Comparison of ENCODE assay signal across 27 cellular contexts in genomic region chr13:34959489-34959888, GRCh38.
"Had no signal": no experiment of that assay in that cellular context is flagged by ENCODE, and none has a peak within 500 bp of the region (broad histone marks: within the 10 kb centered on the region; RNA-seq: fewer than 3 reads in every experiment).

No MANE protein-coding gene starts in this region.

- ATAC-seq: activated CD8-positive, alpha-beta T cell treated with anti-CD3 and anti-CD28 coated beads for 36 hours; activated naive CD8-positive, alpha-beta T cell treated with anti-CD3 and anti-CD28 coated beads, Interleukin-2, amount 50 U/mL, for 24 hours; activated T-cell treated with anti-CD3 and anti-CD28 coated beads, Interleukin-2, amount 50 U/mL, for 4 hours had no signal

- H3K27me3 ChIP-seq: ascending aorta, breast epithelium had no signal

- H3K36me3 ChIP-seq: ascending aorta, breast epithelium had no signal

- H3K9me3 ChIP-seq: ascending aorta had no signal

- DNase-seq: activated B cell treated with CpG ODN at 0.5 μM for 24 hours; activated CD4-positive, alpha-beta memory T cell treated with anti-CD3 and anti-CD28 coated beads for 36 hours; activated CD4-positive, alpha-beta T cell treated with anti-CD3 and anti-CD28 coated beads for 4 hours; activated CD4-positive, alpha-beta T cell treated with anti-CD3 and anti-CD28 coated beads, Interleukin-2, amount 10 ng/mL, durations not matched to agents 24 days and 14 days; activated CD4-positive, alpha-beta T cell treated with anti-CD3 and anti-CD28 coated beads, Interleukin-2, amount 50 U/mL, for 1 hour; activated CD4-positive, alpha-beta T cell treated with anti-CD3 and anti-CD28 coated beads, Interleukin-2, amount 50 U/mL, for 4 hours; activated CD4-positive, CD25-positive, alpha-beta regulatory T cell treated with anti-CD3 and anti-CD28 coated beads, Interleukin-2, amount 50 U/mL, for 72 hours; activated CD8-positive, alpha-beta memory T cell treated with anti-CD3 and anti-CD28 coated beads, Interleukin-2, amount 50 U/mL, for 4 hours; activated CD8-positive, alpha-beta T cell treated with anti-CD3 and anti-CD28 coated beads for 36 hours; activated effector memory CD4-positive, alpha-beta T cell treated with Interleukin-2 at 50 U/mL for 16 hours; activated gamma-delta T cell; activated naive CD4-positive, alpha-beta T cell treated with anti-CD3 and anti-CD28 coated beads, Interleukin-2, amount 10 ng/mL, durations not matched to agents 7 days and 5 days; activated naive CD4-positive, alpha-beta T cell treated with Interleukin-2 at 50 U/mL for 16 hours; activated naive CD8-positive, alpha-beta T cell treated with anti-CD3 and anti-CD28 coated beads, Interleukin-2, amount 10 ng/mL, durations not matched to agents 7 days and 5 days; activated naive CD8-positive, alpha-beta T cell treated with anti-CD3 and anti-CD28 coated beads, Interleukin-2, amount 50 U/mL, for 24 hours; activated T-cell treated with anti-CD3 and anti-CD28 coated beads for 4 hours; activated T-cell treated with anti-CD3 and anti-CD28 coated beads, Interleukin-2, amount 50 U/mL, for 1 hour; activated T-cell treated with anti-CD3 and anti-CD28 coated beads, Interleukin-2, amount 50 U/mL, for 4 hours; amygdala; anterior cingulate cortex; central memory CD4-positive, alpha-beta T cell; T-helper 1 cell; T-helper 2 cell; T-helper 9 cell had no signal

- H3K4me3 ChIP-seq: ascending aorta, breast epithelium had no signal

- H3K27ac ChIP-seq: ascending aorta, breast epithelium, VCaP had no signal

- H3K4me1 ChIP-seq: ascending aorta, breast epithelium had no signal
